8 cellular contexts compared by ENCODE assay signal in genomic region chr5:140362875-140363630, GRCh38. TPM values are rescaled to one million over a fixed set of nuclear protein-coding genes. Genes with fewer than 3 reads are reported as not detected.
A peak's percentile ranks its signal among the peaks of the same experiment; 100 is the strongest.
DNase-seq lines count a peak whose midpoint lies in the region; TF ChIP-seq lines count a peak whose summit lies in the region.

No MANE protein-coding gene starts in this region.

- no peaks in the 10 kb centered on the region for H3K36me3 ChIP-seq in H7 (replicated peaks; ENCODE audit: control insufficient read depth, insufficient read depth, low read length)
- no peaks in the 10 kb centered on the region for H3K36me3 ChIP-seq in MM.1S (replicated peaks; ENCODE audit: insufficient read depth, low read length)

- H3K4me1 ChIP-seq in MM.1S (ENCODE audit: low read length): peaks cover 4% of the 10 kb centered on the region

- no peaks in the 10 kb centered on the region for H3K9me3 ChIP-seq in MM.1S (replicated peaks; ENCODE audit: insufficient read depth, low read length)

- in situ Hi-C loops in T47D (cut with HindIII; ENCODE audit: low pct_unique_long_range_greater_than_20kb, low sequenced_read_pairs): no loop called here

- no peaks in the 10 kb centered on the region for H3K79me2 ChIP-seq in MM.1S (ENCODE audit: low read length)

- TF ChIP-seq CTCF in GM10266 (IDR thresholded peaks at IDR 0.05; ENCODE audit: control insufficient read depth, insufficient read depth, low read depth, missing control alignments): peak; percentile 99
- TF ChIP-seq CTCF in MM.1S (IDR thresholded peaks at IDR 0.05; ENCODE audit: low read length): peak; percentile 97
- TF ChIP-seq CTCF in VCaP (conservative IDR thresholded peaks at IDR 0.05): peak; percentile 64

- peak overlapping the region; percentile 26; the same call in 1 of the 2 replicates for H3K9ac ChIP-seq in MM.1S (ENCODE audit: low read length)

- DNase-seq in GM10266 (ENCODE audit: extremely low spot score): peak; percentile 81
- peak; percentile 96 for DNase-seq in H7
- DNase-seq in MM.1S: peak; percentile 80
- DNase-seq in T47D (ENCODE audit: low read depth in 1 of 2, low spot score in 1 of 2): peak; percentile 87 to 90
- DNase-seq in islet precursor cell: peak; percentile 88
- peak; percentile 58 to 77 for DNase-seq in stimulated activated CD4-positive, alpha-beta T cell treated with anti-CD3 and anti-CD28 coated beads, Interleukin-1b, Interleukin-23, amount 100 ng/mL, for 1 hour (ENCODE audit: low read depth in 2 of 2)
- no peak for DNase-seq in NCI-H1105 (lab: John Stamatoyannopoulos, UW)

- H3K4me3 ChIP-seq in H7 (ENCODE audit: insufficient read depth, low read depth, low read length): peak overlapping the region; percentile 48
- peak overlapping the region; percentile 61 for H3K4me3 ChIP-seq in MM.1S (ENCODE audit: low read length)

- no peaks in the 10 kb centered on the region for H3K9me2 ChIP-seq in MM.1S (replicated peaks; ENCODE audit: insufficient read depth, low read length)

- H3K27me3 ChIP-seq in H7 (ENCODE audit: control insufficient read depth, insufficient read depth, low read length) (peaks cover 2% of the 10 kb centered on the region; the same call in 1 of the 2 replicates), MM.1S (replicated peaks; ENCODE audit: insufficient read depth, low read length) (no peaks in the 10 kb centered on the region)

- H3K27ac ChIP-seq in MM.1S (ENCODE audit: low read length) (no peak overlapping the region), VCaP (no peak overlapping the region)

- no peaks in the 10 kb centered on the region for H4K20me1 ChIP-seq in MM.1S (ENCODE audit: insufficient read depth, low read length)

- peak overlapping the region; percentile 83 for H2AFZ ChIP-seq in MM.1S (ENCODE audit: low read length)

- H3K4me2 ChIP-seq in MM.1S (ENCODE audit: low read depth, low read length): peak overlapping the region; percentile 88

- no peaks in the 10 kb centered on the region for H3F3A ChIP-seq in MM.1S (ENCODE audit: insufficient read depth, low read length)

RNA-seq across cellular contexts. Expression of gene SLC4A9, which starts 3.1 kb away (rescaled TPM):
- 0.33 TPM in 1 of 2 replicates, not detected in the other for total RNA-seq in H7 (2014; rRNA removed; shearing (Covaris generic))

RNA-seq across cellular contexts. Expression of gene HBEGF, which starts 16.6 kb away (rescaled TPM):
- 1.6 and 2.3 TPM in 2 replicates for total RNA-seq in H7 (2014; rRNA removed; shearing (Covaris generic))

RNA-seq across cellular contexts. Expression of gene ANKHD1, which starts 38.6 kb away (rescaled TPM):
- 49.2 and 58.0 TPM in 2 replicates for total RNA-seq in H7 (2014; rRNA removed; shearing (Covaris generic))
